In genomic region chr12:33759279-33759678, GRCh38 we compare ENCODE assay signal across 24 cellular contexts.
"Had no signal": no experiment of that assay in that cellular context is flagged by ENCODE, and none has a peak within 500 bp of the region (broad histone marks: within the 10 kb centered on the region; RNA-seq: fewer than 3 reads in every experiment).

No MANE protein-coding gene starts in this region.

- H3K27me3 ChIP-seq: SJSA1 had no signal

- H3K4me3 ChIP-seq: SJSA1, SK-N-MC had no signal

- DNase-seq: IMR-90, Kasumi-1, MM.1S, NCI-H1092 treated with DMSO at 0.1 percent for 48 hours, NCI-H1417 treated with DMSO at 0.1 percent for 48 hours, NCI-H146, NCI-H1694 treated with DMSO at 0.1 percent for 48 hours, NCI-H1930, NCI-H2081, NCI-H2107, NCI-H2171 treated with DMSO at 0.1 percent for 48 hours, NCI-H345, NCI-H446 treated with DMSO at 0.1 percent for 48 hours, NCI-H510A treated with DMSO at 0.1 percent for 48 hours, NCI-H526, NCI-H774, Right ventricle myocardium superior, RPMI8226, SIG-M5, SW 1271 had no signal

- H3K36me3 ChIP-seq: SJSA1 had no signal

- ATAC-seq: HepG2 had no signal

- H3K27ac ChIP-seq: KMS-11, SJSA1, SK-N-MC had no signal

- H3K4me1 ChIP-seq: SJSA1 had no signal

- H3K9me3 ChIP-seq: SJSA1 had no signal
